Comparison of ENCODE assay signal across 8 cellular contexts in genomic region chr15:25783607-25784131, GRCh38.
DNase-seq lines count a peak whose midpoint lies in the region; TF ChIP-seq lines count a peak whose summit lies in the region.

No MANE protein-coding gene starts in this region.

- H3K4me3 ChIP-seq in OCI-LY7 (ENCODE audit: low read depth, low read length, poor library complexity, severe bottlenecking) (no peak overlapping the region), Peyer's patch (no peak overlapping the region)

- intact Hi-C loops in OCI-LY7 (cut with micrococcal nuclease; ENCODE audit: unreplicated experiment): loop anchor here (5.0 kb wide), 1 partner anchor 149 kb away; no protein-coding TSS in a partner anchor

- peaks cover 56% of the 10 kb centered on the region for H3K4me1 Mint-ChIP-seq in osteocyte (ENCODE audit: unreplicated experiment)

- POLR2A ChIA-PET in OCI-LY7 (lab: Charles Lee): no interaction called here

- H3K27ac ChIP-seq in OCI-LY7 (ENCODE audit: low read depth, low read length, poor library complexity, severe bottlenecking) (no peak overlapping the region), Peyer's patch (no peak overlapping the region)

- DNase-seq in COLO829 (ENCODE audit: low spot score) (peak; percentile 8), OCI-LY7 (ENCODE audit: low spot score) (peak; percentile 54), astrocyte of the hippocampus (ENCODE audit: low read depth, low spot score) (peak; percentile 34), osteocyte (ENCODE audit: extremely low spot score, unreplicated experiment) (no peak), cerebellar nuclear complex (lab: John Stamatoyannopoulos, UW) (no peak), NCI-H2227 (lab: John Stamatoyannopoulos, UW; ENCODE audit: unreplicated experiment) (no peak), Peyer's patch (no peak), NK-92 (lab: John Stamatoyannopoulos, UW; ENCODE audit: unreplicated experiment) (no peak)

- no peaks in the 10 kb centered on the region for H3K79me2 ChIP-seq in OCI-LY7 (ENCODE audit: insufficient read depth, low read depth, low read length)

- BruUV-seq in OCI-LY7 (replicated peaks; lab: Mats Ljungman, UMichigan): no TSS peak

- no peak overlapping the region for H3K4me3 Mint-ChIP-seq in osteocyte (ENCODE audit: unreplicated experiment)

- H3K9me3 ChIP-seq in OCI-LY7 (ENCODE audit: low read length): no peaks in the 10 kb centered on the region
- no peaks in the 10 kb centered on the region for H3K9me3 ChIP-seq in Peyer's patch

- H4K20me1 ChIP-seq in OCI-LY7 (ENCODE audit: insufficient read depth, low read length): no peaks in the 10 kb centered on the region

- H3K4me1 ChIP-seq in OCI-LY7 (ENCODE audit: insufficient read depth, low read length, poor library complexity, severe bottlenecking) (peaks cover 6% of the 10 kb centered on the region), Peyer's patch (peaks cover 0 to 16% (median 0%) of the 10 kb centered on the region in 4 donors)

- peaks cover 18% of the 10 kb centered on the region for H3K36me3 Mint-ChIP-seq in osteocyte (ENCODE audit: unreplicated experiment)

- no peaks in the 10 kb centered on the region for H3K9me3 Mint-ChIP-seq in osteocyte (ENCODE audit: unreplicated experiment)

- H3K9me2 ChIP-seq in OCI-LY7 (ENCODE audit: insufficient read depth, low read length): no peaks in the 10 kb centered on the region

- TF ChIP-seq CTCF in OCI-LY7 (conservative IDR thresholded peaks at IDR 0.05; ENCODE audit: low read length) (peak; percentile 85), osteocyte (IDR thresholded peaks at IDR 0.05) (peak; percentile 56), Peyer's patch (IDR thresholded peaks at IDR 0.05) (no peak)

- H3K27ac Mint-ChIP-seq in osteocyte (ENCODE audit: unreplicated experiment): peak overlapping the region; percentile 86

- CTCF ChIA-PET in OCI-LY7 (lab: Charles Lee; ENCODE audit: unreplicated experiment): interaction anchor here (0.5 to 2.1 kb wide), 4 partner anchors 9 to 150 kb away, joined by 3 to 9 read pairs (median 3); no protein-coding TSS in a partner anchor

- TF ChIP-seq POLR2A in Peyer's patch (IDR thresholded peaks at IDR 0.05): no peak

- H3K27me3 ChIP-seq in Peyer's patch: no peaks in the 10 kb centered on the region

- H3K4me2 ChIP-seq in OCI-LY7 (ENCODE audit: low read length): no peak overlapping the region

- H3K27me3 Mint-ChIP-seq in osteocyte (ENCODE audit: unreplicated experiment): no peaks in the 10 kb centered on the region

- peak overlapping the region; percentile 33; the same call in 1 of the 2 replicates for H2AFZ ChIP-seq in OCI-LY7 (ENCODE audit: low read length)

- H3K36me3 ChIP-seq in OCI-LY7 (ENCODE audit: insufficient read depth, low read length) (no peaks in the 10 kb centered on the region), Peyer's patch (peaks cover 0 to 3% (median 0%) of the 10 kb centered on the region in 3 donors)

Comparison
In these comparisons a context has a peak if more than half of its experiments do, and no peak if none do; other contexts are left out.
1. DNase-seq: peak in COLO829 (single experiment), OCI-LY7 (single experiment) and astrocyte of the hippocampus (single experiment); none in osteocyte (single experiment), cerebellar nuclear complex (0 of 2), NCI-H2227 (single experiment), Peyer's patch (0 of 3) and NK-92 (single experiment).
2. CTCF ChIP-seq: peak in OCI-LY7 (single experiment) and osteocyte (single experiment); none in Peyer's patch (0 of 6).